In genomic region chr21:33360871-33361602, GRCh38 we compare ENCODE assay signal across 8 cellular contexts. TPM values are rescaled to one million over a fixed set of nuclear protein-coding genes. Genes with fewer than 3 reads are reported as not detected.
DNase-seq lines count a peak whose midpoint lies in the region; ATAC-seq and TF ChIP-seq lines count a peak whose summit lies in the region.

No MANE protein-coding gene starts in this region.

- TF ChIP-seq CTCF in esophagus muscularis mucosa (IDR thresholded peaks at IDR 0.05) (peak; percentile 72 to 79 (median 77)), natural killer cell (IDR thresholded peaks at IDR 0.05) (peak; percentile 92)

- no peak for TF ChIP-seq EP300 in esophagus muscularis mucosa (IDR thresholded peaks at IDR 0.05)

- H3K4me3 ChIP-seq in esophagus muscularis mucosa: peak overlapping the region in 3 of 4 donors; percentile 9 to 26 (median 24)

- no peak for TF ChIP-seq POLR2A in esophagus muscularis mucosa (IDR thresholded peaks at IDR 0.05; ENCODE audit: low read depth)

- DNase-seq in Caki2 (ENCODE audit: low read depth): peak; percentile 75
- peak; percentile 90 for DNase-seq in KBM-7
- peak; percentile 78 for DNase-seq in OCI-M2 (lab: John Stamatoyannopoulos, UW; ENCODE audit: unreplicated experiment)
- DNase-seq in activated T-cell treated with anti-CD3 and anti-CD28 coated beads, Interleukin-2, amount 50 U/mL, for 24 hours: peak; percentile 94
- DNase-seq in esophagus muscularis mucosa (ENCODE audit: extremely low spot score): peak; percentile 94
- DNase-seq in natural killer cell: peak; percentile 74
- peak; percentile 75 for DNase-seq in stimulated activated naive B cell treated with anti-CD40 and anti-IgM and Interleukin-4, amounts not matched to agents 10 μg/mL and 1 μg/mL and 100 μg/mL, for 72 hours

- H3K27me3 Mint-ChIP-seq in activated T-cell treated with anti-CD3 and anti-CD28 coated beads, Interleukin-2, amount 50 U/mL, for 24 hours: no peaks in the 10 kb centered on the region
- peaks cover 12 to 15% of the 10 kb centered on the region in 2 donors for H3K27me3 Mint-ChIP-seq in natural killer cell (ENCODE audit: low read depth in 2 of 2)
- no peaks in the 10 kb centered on the region for H3K27me3 Mint-ChIP-seq in stimulated activated naive B cell treated with anti-CD40 and anti-IgM and Interleukin-4, amounts not matched to agents 10 μg/mL and 1 μg/mL and 100 μg/mL, for 72 hours

- peak overlapping the region; percentile 15 for H3K27ac Mint-ChIP-seq in activated T-cell treated with anti-CD3 and anti-CD28 coated beads, Interleukin-2, amount 50 U/mL, for 24 hours
- peak overlapping the region; percentile 67 to 81 for H3K27ac Mint-ChIP-seq in natural killer cell
- peak overlapping the region; percentile 86 for H3K27ac Mint-ChIP-seq in stimulated activated naive B cell treated with anti-CD40 and anti-IgM and Interleukin-4, amounts not matched to agents 10 μg/mL and 1 μg/mL and 100 μg/mL, for 72 hours

- H3K4me3 Mint-ChIP-seq in activated T-cell treated with anti-CD3 and anti-CD28 coated beads, Interleukin-2, amount 50 U/mL, for 24 hours: peak overlapping the region; percentile 63
- H3K4me3 Mint-ChIP-seq in natural killer cell: peak overlapping the region; percentile 82
- H3K4me3 Mint-ChIP-seq in stimulated activated naive B cell treated with anti-CD40 and anti-IgM and Interleukin-4, amounts not matched to agents 10 μg/mL and 1 μg/mL and 100 μg/mL, for 72 hours: peak overlapping the region; percentile 75

- WGBS in esophagus muscularis mucosa: 30% methylated on average over 14 of the region's 14 CpGs

- intact Hi-C loops in esophagus muscularis mucosa (cut with DNase I): loop anchor here (5.0 kb wide), 1 partner anchor 86 kb away; no protein-coding TSS in a partner anchor
- intact Hi-C loops in natural killer cell (cut with micrococcal nuclease): loop anchor here (1.0 to 10.0 kb wide), 4 partner anchors 34 to 244 kb away; no protein-coding TSS in a partner anchor

- H3K27ac ChIP-seq in esophagus muscularis mucosa (replicated peaks in 1 of 4): peak overlapping the region; percentile 7 to 47 (median 36)

- peak; percentile 62 for ATAC-seq in GM21515 (IDR thresholded peaks at IDR 0.05; ENCODE audit: unreplicated experiment)
- peak; percentile 72 to 83 (median 75) for ATAC-seq in natural killer cell
- ATAC-seq in stimulated activated naive B cell treated with anti-CD40 and anti-IgM and Interleukin-4, amounts not matched to agents 10 μg/mL and 1 μg/mL and 100 μg/mL, for 72 hours (replicated peaks): peak; percentile 76 to 81

- peaks cover 17 to 25% (median 22%) of the 10 kb centered on the region in 4 donors for H3K4me1 ChIP-seq in esophagus muscularis mucosa

- H3K27me3 ChIP-seq in esophagus muscularis mucosa: no peaks in the 10 kb centered on the region

- H3K9me3 Mint-ChIP-seq in activated T-cell treated with anti-CD3 and anti-CD28 coated beads, Interleukin-2, amount 50 U/mL, for 24 hours: no peaks in the 10 kb centered on the region
- H3K9me3 Mint-ChIP-seq in natural killer cell: no peaks in the 10 kb centered on the region
- peaks cover 0 to under 1% of the 10 kb centered on the region in 2 donors for H3K9me3 Mint-ChIP-seq in stimulated activated naive B cell treated with anti-CD40 and anti-IgM and Interleukin-4, amounts not matched to agents 10 μg/mL and 1 μg/mL and 100 μg/mL, for 72 hours

- H3K36me3 ChIP-seq in esophagus muscularis mucosa: peaks cover 0 to 21% (median 19%) of the 10 kb centered on the region in 4 donors

- H3K4me1 Mint-ChIP-seq in activated T-cell treated with anti-CD3 and anti-CD28 coated beads, Interleukin-2, amount 50 U/mL, for 24 hours (ENCODE audit: low read depth): peaks cover 18% of the 10 kb centered on the region
- peaks cover 15 to 18% of the 10 kb centered on the region in 2 donors for H3K4me1 Mint-ChIP-seq in natural killer cell
- H3K4me1 Mint-ChIP-seq in stimulated activated naive B cell treated with anti-CD40 and anti-IgM and Interleukin-4, amounts not matched to agents 10 μg/mL and 1 μg/mL and 100 μg/mL, for 72 hours: peaks cover 30 to 39% of the 10 kb centered on the region in 2 donors

- peaks cover 17% of the 10 kb centered on the region for H3K36me3 Mint-ChIP-seq in activated T-cell treated with anti-CD3 and anti-CD28 coated beads, Interleukin-2, amount 50 U/mL, for 24 hours (ENCODE audit: low read depth)
- H3K36me3 Mint-ChIP-seq in natural killer cell: peaks cover 7% of the 10 kb centered on the region
- H3K36me3 Mint-ChIP-seq in stimulated activated naive B cell treated with anti-CD40 and anti-IgM and Interleukin-4, amounts not matched to agents 10 μg/mL and 1 μg/mL and 100 μg/mL, for 72 hours: peaks cover 4 to 16% of the 10 kb centered on the region in 2 donors

- in situ Hi-C loops in Caki2 (cut with HindIII; ENCODE audit: low pct_unique_long_range_greater_than_20kb, low sequenced_read_pairs): no loop called here
- in situ Hi-C loops in KBM-7 (cut with MboI; ENCODE audit: low pct_unique_long_range_greater_than_20kb, low sequenced_read_pairs): no loop called here

- no peaks in the 10 kb centered on the region for H3K9me3 ChIP-seq in esophagus muscularis mucosa

RNA-seq across cellular contexts. Expression of gene IFNAR1, which starts 36.3 kb away (rescaled TPM):
- total RNA-seq in Caki2 (2014; rRNA removed; shearing (Covaris generic); ENCODE audit: low replicate concordance): 4.4 and 32.2 TPM in 2 replicates
- total RNA-seq in esophagus muscularis mucosa (10 to 100 TPM; 22.4 to 28.3 (median 26.4) TPM), natural killer cell (10 to 100 TPM; 15.0 to 21.3 (median 19.3) TPM)

RNA-seq across cellular contexts. Expression of gene IFNGR2, which starts 42.2 kb away (rescaled TPM):
- total RNA-seq in Caki2 (2014; rRNA removed; shearing (Covaris generic); ENCODE audit: low replicate concordance): 90.9 and 93.7 TPM in 2 replicates
- 10 to 100 TPM; 28.7 to 56.3 (median 39.3) TPM for total RNA-seq in esophagus muscularis mucosa
- total RNA-seq in natural killer cell: 10 to 100 TPM in 1 of 3 donors, 1 to 10 TPM in 2; 3.6 to 16.5 (median 8.6) TPM

Comparison
In these comparisons a context has a peak if more than half of its experiments do, and no peak if none do; other contexts are left out.
1. Peak in every context shown above with its lines: DNase-seq, ATAC-seq, H3K4me3 ChIP-seq and H3K27ac ChIP-seq.
2. H3K27ac Mint-ChIP-seq: peak in every context shown above with its lines; median percentile 86 in stimulated activated naive B cell treated with anti-CD40 and anti-IgM and Interleukin-4, amounts not matched to agents 10 μg/mL and 1 μg/mL and 100 μg/mL, for 72 hours; 74 in natural killer cell; 15 in activated T-cell treated with anti-CD3 and anti-CD28 coated beads, Interleukin-2, amount 50 U/mL, for 24 hours.